1 cellular context compared by ENCODE assay signal in the genomic region with DNA sequence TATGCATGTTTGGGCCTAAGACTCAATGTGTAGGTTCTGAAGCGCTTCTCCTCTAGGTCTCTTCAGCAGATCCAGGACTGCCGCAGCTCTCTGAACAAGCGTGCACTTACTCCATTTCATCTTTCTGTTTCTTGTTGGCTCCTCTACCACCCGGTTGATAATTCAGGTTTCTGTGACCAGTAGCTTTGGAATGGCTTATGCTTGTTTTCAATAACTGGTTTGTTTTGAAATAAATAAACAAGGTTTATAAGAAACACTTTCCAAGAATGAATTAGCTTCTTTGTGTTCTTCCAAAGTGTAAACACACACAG.
TF ChIP-seq lines count a peak whose summit lies in the region.

No MANE protein-coding gene starts in this region.

TF ChIP-seq in HepG2, 621 proteins besides CTCF, POLR2A, EP300 and RAD21 (continued from another document):
- TF ChIP-seq, protein P1, sequence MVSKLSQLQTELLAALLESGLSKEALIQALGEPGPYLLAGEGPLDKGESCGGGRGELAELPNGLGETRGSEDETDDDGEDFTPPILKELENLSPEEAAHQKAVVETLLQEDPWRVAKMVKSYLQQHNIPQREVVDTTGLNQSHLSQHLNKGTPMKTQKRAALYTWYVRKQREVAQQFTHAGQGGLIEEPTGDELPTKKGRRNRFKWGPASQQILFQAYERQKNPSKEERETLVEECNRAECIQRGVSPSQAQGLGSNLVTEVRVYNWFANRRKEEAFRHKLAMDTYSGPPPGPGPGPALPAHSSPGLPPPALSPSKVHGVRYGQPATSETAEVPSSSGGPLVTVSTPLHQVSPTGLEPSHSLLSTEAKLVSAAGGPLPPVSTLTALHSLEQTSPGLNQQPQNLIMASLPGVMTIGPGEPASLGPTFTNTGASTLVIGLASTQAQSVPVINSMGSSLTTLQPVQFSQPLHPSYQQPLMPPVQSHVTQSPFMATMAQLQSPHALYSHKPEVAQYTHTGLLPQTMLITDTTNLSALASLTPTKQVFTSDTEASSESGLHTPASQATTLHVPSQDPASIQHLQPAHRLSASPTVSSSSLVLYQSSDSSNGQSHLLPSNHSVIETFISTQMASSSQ (IDR thresholded peaks at IDR 0.05; ENCODE audit: low read depth): no peak
- TF ChIP-seq, protein P1 (CRISPR knock-in tag; IDR thresholded peaks at IDR 0.05; ENCODE audit: borderline replicate concordance): no peak
TF ChIP-seq in HepG2: peak in this region for 0.
